ENCODE assay signal across 1 cellular context in the genomic region with DNA sequence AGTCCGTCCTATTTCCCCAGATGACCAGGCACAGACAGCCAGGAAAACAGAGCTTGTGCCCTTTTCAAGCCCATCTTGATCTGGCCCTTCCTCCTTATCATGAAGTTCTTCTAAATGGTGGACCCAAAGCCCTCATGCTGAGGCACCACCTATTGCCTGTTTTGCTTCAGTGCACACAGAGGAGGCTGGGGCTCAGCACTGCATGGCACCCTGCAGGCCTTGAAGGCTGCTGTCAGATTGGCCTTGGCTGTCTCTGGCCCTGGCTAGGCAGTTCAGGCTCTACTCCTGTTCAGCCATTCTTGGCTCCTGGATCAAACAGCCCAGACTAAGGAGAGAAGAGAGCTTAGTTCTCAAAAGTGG.
TF ChIP-seq lines count a peak whose summit lies in the region.

No MANE protein-coding gene starts in this region.

TF ChIP-seq in HepG2, 621 proteins besides CTCF, POLR2A, EP300 and RAD21:
- TF ChIP-seq, protein P1, sequence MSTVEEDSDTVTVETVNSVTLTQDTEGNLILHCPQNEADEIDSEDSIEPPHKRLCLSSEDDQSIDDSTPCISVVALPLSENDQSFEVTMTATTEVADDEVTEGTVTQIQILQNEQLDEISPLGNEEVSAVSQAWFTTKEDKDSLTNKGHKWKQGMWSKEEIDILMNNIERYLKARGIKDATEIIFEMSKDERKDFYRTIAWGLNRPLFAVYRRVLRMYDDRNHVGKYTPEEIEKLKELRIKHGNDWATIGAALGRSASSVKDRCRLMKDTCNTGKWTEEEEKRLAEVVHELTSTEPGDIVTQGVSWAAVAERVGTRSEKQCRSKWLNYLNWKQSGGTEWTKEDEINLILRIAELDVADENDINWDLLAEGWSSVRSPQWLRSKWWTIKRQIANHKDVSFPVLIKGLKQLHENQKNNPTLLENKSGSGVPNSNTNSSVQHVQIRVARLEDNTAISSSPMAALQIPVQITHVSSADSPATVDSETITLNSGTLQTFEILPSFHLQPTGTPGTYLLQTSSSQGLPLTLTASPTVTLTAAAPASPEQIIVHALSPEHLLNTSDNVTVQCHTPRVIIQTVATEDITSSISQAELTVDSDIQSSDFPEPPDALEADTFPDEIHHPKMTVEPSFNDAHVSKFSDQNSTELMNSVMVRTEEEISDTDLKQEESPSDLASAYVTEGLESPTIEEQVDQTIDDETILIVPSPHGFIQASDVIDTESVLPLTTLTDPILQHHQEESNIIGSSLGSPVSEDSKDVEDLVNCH (CRISPR knock-in tag; IDR thresholded peaks at IDR 0.05): no peak
- no peak for TF ChIP-seq MLX (CRISPR knock-in tag; IDR thresholded peaks at IDR 0.05)
- no peak for TF ChIP-seq HDAC2 (CRISPR knock-in tag; IDR thresholded peaks at IDR 0.05)
- no peak for TF ChIP-seq THYN1 (CRISPR knock-in tag; IDR thresholded peaks at IDR 0.05; ENCODE audit: borderline replicate concordance, low read depth)
- TF ChIP-seq, protein P2, sequence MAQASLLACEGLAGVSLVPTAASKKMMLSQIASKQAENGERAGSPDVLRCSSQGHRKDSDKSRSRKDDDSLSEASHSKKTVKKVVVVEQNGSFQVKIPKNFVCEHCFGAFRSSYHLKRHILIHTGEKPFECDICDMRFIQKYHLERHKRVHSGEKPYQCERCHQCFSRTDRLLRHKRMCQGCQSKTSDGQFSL (CRISPR knock-in tag; IDR thresholded peaks at IDR 0.05): no peak
- no peak for TF ChIP-seq RBAK (CRISPR knock-in tag; IDR thresholded peaks at IDR 0.05)
- no peak for TF ChIP-seq ZNF263 (CRISPR knock-in tag; IDR thresholded peaks at IDR 0.05)
- no peak for TF ChIP-seq NFYC (CRISPR knock-in tag; IDR thresholded peaks at IDR 0.05)
- TF ChIP-seq MTF2 (CRISPR knock-in tag; IDR thresholded peaks at IDR 0.05; ENCODE audit: borderline replicate concordance): no peak
- no peak for TF ChIP-seq ZHX2 (IDR thresholded peaks at IDR 0.05; ENCODE audit: low read depth)
- no peak for TF ChIP-seq ZHX2 (CRISPR knock-in tag; IDR thresholded peaks at IDR 0.05; ENCODE audit: borderline replicate concordance)
- no peak for TF ChIP-seq ZNF318 (CRISPR knock-in tag; IDR thresholded peaks at IDR 0.05)
- no peak for TF ChIP-seq KAT8 (CRISPR knock-in tag; IDR thresholded peaks at IDR 0.05)
- no peak for TF ChIP-seq KAT2B (IDR thresholded peaks at IDR 0.05; ENCODE audit: borderline replicate concordance, low read depth, low read length)
- no peak for TF ChIP-seq ZNF230 (CRISPR knock-in tag; IDR thresholded peaks at IDR 0.05)
- TF ChIP-seq ZNF781 (CRISPR knock-in tag; IDR thresholded peaks at IDR 0.05; ENCODE audit: borderline replicate concordance, not compliant biosample characterization): no peak
- no peak for TF ChIP-seq ZNF432 (CRISPR knock-in tag; IDR thresholded peaks at IDR 0.05; ENCODE audit: borderline replicate concordance)
